8 cellular contexts compared by ENCODE assay signal in the genomic region with DNA sequence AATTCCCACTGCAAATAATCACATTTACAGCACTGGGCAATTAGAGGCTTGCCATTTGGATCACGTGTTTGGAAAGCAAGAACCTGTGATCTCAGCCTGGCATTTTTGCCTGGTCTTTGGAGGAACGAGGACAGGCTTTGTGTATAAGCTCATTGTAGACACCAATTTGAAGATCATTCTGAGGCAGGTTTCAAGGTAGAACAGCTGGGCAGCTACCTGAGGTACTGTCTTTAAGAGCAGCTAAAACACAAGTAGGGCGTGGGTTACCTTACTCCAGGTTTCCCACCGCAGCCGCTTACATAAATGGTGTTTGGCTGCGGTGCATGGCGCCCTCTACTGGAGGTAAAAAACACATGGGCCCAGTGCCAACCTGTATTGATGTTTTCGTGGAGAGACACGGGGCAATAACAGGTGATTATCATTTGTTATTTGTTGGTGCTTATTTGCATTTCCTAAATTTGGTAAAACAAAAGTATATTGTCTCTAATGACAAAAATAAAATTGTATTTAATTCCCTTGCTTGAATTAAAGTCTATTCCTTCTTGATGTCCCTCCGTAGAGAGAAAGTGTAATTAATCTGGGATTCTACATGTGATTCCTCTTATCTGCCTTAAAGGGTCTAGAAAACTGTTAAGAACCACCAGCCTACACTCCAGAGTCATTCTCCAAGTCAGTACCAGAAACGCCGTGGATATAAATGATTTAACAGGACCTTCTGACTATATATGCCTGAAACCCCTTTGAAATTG.
DNase-seq lines count a peak whose midpoint lies in the region; ATAC-seq and TF ChIP-seq lines count a peak whose summit lies in the region.

No MANE protein-coding gene starts in this region.

- H3K4me2 ChIP-seq in DND-41 (ENCODE audit: insufficient read depth, low read length) = no peak overlapping the region

- H3K27me3 ChIP-seq in DND-41 (ENCODE audit: insufficient read depth, low read length, poor library complexity) (no peaks in the 10 kb centered on the region), Peyer's patch (no peaks in the 10 kb centered on the region)

- no peaks in the 10 kb centered on the region for H3K79me2 ChIP-seq in DND-41 (ENCODE audit: insufficient read depth, low read length)

- TF ChIP-seq CTCF in DND-41 (IDR thresholded peaks at IDR 0.05; ENCODE audit: borderline replicate concordance, extremely low read depth, low read length, poor library complexity, severe bottlenecking) = peak; percentile 91
- TF ChIP-seq CTCF in Peyer's patch (IDR thresholded peaks at IDR 0.05) = peak; percentile 63 to 95 (median 85)
- peak; percentile 76 for TF ChIP-seq CTCF in foreskin fibroblast (IDR thresholded peaks at IDR 0.05; ENCODE audit: low read depth, low read length)

- H3K4me1 Mint-ChIP-seq in activated T-helper 1 cell treated with anti-CD3 and anti-CD28 coated beads, Interleukin-12 subunit alpha, Interleukin-12 subunit beta, Interleukin-2, Interleukin-4 antibody, amounts not matched to agents 30 ng/mL and 10 ng/mL and 1 ng/mL, durations not matched to agents 14 hours and 24 hours and 36 hours (ENCODE audit: low read depth) = peaks cover 7% of the 10 kb centered on the region

- no peaks in the 10 kb centered on the region for H3K4me1 ChIP-seq in DND-41 (ENCODE audit: insufficient read depth, low read length)
- peaks cover 0 to 3% (median 0%) of the 10 kb centered on the region in 4 donors for H3K4me1 ChIP-seq in Peyer's patch

- no peak overlapping the region for H3K27ac Mint-ChIP-seq in activated T-helper 1 cell treated with anti-CD3 and anti-CD28 coated beads, Interleukin-12 subunit alpha, Interleukin-12 subunit beta, Interleukin-2, Interleukin-4 antibody, amounts not matched to agents 30 ng/mL and 10 ng/mL and 1 ng/mL, durations not matched to agents 14 hours and 24 hours and 36 hours

- no peaks in the 10 kb centered on the region for H3K36me3 Mint-ChIP-seq in activated T-helper 1 cell treated with anti-CD3 and anti-CD28 coated beads, Interleukin-12 subunit alpha, Interleukin-12 subunit beta, Interleukin-2, Interleukin-4 antibody, amounts not matched to agents 30 ng/mL and 10 ng/mL and 1 ng/mL, durations not matched to agents 14 hours and 24 hours and 36 hours (ENCODE audit: low read depth)

- intact Hi-C loops in activated T-helper 1 cell treated with anti-CD3 and anti-CD28 coated beads, Interleukin-12 subunit alpha, Interleukin-12 subunit beta, Interleukin-2, Interleukin-4 antibody, amounts not matched to agents 30 ng/mL and 10 ng/mL and 1 ng/mL, durations not matched to agents 14 hours and 24 hours and 36 hours (cut with micrococcal nuclease) = loop anchor here (1.0 to 5.0 kb wide), 6 partner anchors 67 to 334 kb away; a partner anchor contains a TSS

- no peak overlapping the region for H3K4me3 Mint-ChIP-seq in activated T-helper 1 cell treated with anti-CD3 and anti-CD28 coated beads, Interleukin-12 subunit alpha, Interleukin-12 subunit beta, Interleukin-2, Interleukin-4 antibody, amounts not matched to agents 30 ng/mL and 10 ng/mL and 1 ng/mL, durations not matched to agents 14 hours and 24 hours and 36 hours

- no peak overlapping the region for H3K9ac ChIP-seq in DND-41 (ENCODE audit: low read depth, low read length)

- DNase-seq in DND-41 (peak; percentile 62), Kasumi-1 (lab: John Stamatoyannopoulos, UW) (peak; percentile 58 to 59), Peyer's patch (peak; percentile 70 to 89 (median 74)), foreskin fibroblast (peak; percentile 38 to 82), occipital lobe (lab: John Stamatoyannopoulos, UW) (peak; percentile 31), stromal cell of bone marrow (ENCODE audit: low read depth) (peak; percentile 27)
- peak; percentile 50 for DNase-seq in activated T-helper 1 cell treated with anti-CD3 and anti-CD28 coated beads, Interleukin-12 subunit alpha, Interleukin-12 subunit beta, Interleukin-2, Interleukin-4 antibody, amounts not matched to agents 30 ng/mL and 10 ng/mL and 1 ng/mL, durations not matched to agents 14 hours and 24 hours and 36 hours (ENCODE audit: low spot score)

- no peaks in the 10 kb centered on the region for H3K36me3 ChIP-seq in DND-41 (ENCODE audit: insufficient read depth, low read length)
- H3K36me3 ChIP-seq in Peyer's patch = no peaks in the 10 kb centered on the region

- ATAC-seq in DND-41 (ENCODE audit: insufficient read depth, low read depth) (peak; percentile 86), HG02840 (IDR thresholded peaks at IDR 0.05; ENCODE audit: low FRiP score, unreplicated experiment) (no peak)

- 0 out of 2 replicates have a peak overlapping the region, but pooled peaks have one; percentile 29 for H2AFZ ChIP-seq in DND-41 (ENCODE audit: low read depth, low read length)

- peaks cover 17% of the 10 kb centered on the region for H3K27me3 Mint-ChIP-seq in activated T-helper 1 cell treated with anti-CD3 and anti-CD28 coated beads, Interleukin-12 subunit alpha, Interleukin-12 subunit beta, Interleukin-2, Interleukin-4 antibody, amounts not matched to agents 30 ng/mL and 10 ng/mL and 1 ng/mL, durations not matched to agents 14 hours and 24 hours and 36 hours (ENCODE audit: insufficient read depth)

- H3K4me3 ChIP-seq in DND-41 (ENCODE audit: low read depth in 1 of 2, low read length in 2 of 2) (no peak overlapping the region), Peyer's patch (no peak overlapping the region), foreskin fibroblast (ENCODE audit: low read depth in 1 of 2, low read length in 2 of 2) (no peak overlapping the region)

- H3K9me3 Mint-ChIP-seq in activated T-helper 1 cell treated with anti-CD3 and anti-CD28 coated beads, Interleukin-12 subunit alpha, Interleukin-12 subunit beta, Interleukin-2, Interleukin-4 antibody, amounts not matched to agents 30 ng/mL and 10 ng/mL and 1 ng/mL, durations not matched to agents 14 hours and 24 hours and 36 hours = peaks cover 9% of the 10 kb centered on the region

- peaks cover 3% of the 10 kb centered on the region for H3K9me3 ChIP-seq in DND-41 (ENCODE audit: insufficient read depth, low read length, severe bottlenecking)
- H3K9me3 ChIP-seq in Peyer's patch = peaks cover 0 to 4% (median 0%) of the 10 kb centered on the region in 4 donors

- H3K27ac ChIP-seq in DND-41 (ENCODE audit: low read length) (no peak overlapping the region), Peyer's patch (no peak overlapping the region)

- H4K20me1 ChIP-seq in DND-41 (ENCODE audit: insufficient read depth, low read length) = no peaks in the 10 kb centered on the region

- TF ChIP-seq POLR2A in Peyer's patch (IDR thresholded peaks at IDR 0.05) = no peak
